In the genomic region with DNA sequence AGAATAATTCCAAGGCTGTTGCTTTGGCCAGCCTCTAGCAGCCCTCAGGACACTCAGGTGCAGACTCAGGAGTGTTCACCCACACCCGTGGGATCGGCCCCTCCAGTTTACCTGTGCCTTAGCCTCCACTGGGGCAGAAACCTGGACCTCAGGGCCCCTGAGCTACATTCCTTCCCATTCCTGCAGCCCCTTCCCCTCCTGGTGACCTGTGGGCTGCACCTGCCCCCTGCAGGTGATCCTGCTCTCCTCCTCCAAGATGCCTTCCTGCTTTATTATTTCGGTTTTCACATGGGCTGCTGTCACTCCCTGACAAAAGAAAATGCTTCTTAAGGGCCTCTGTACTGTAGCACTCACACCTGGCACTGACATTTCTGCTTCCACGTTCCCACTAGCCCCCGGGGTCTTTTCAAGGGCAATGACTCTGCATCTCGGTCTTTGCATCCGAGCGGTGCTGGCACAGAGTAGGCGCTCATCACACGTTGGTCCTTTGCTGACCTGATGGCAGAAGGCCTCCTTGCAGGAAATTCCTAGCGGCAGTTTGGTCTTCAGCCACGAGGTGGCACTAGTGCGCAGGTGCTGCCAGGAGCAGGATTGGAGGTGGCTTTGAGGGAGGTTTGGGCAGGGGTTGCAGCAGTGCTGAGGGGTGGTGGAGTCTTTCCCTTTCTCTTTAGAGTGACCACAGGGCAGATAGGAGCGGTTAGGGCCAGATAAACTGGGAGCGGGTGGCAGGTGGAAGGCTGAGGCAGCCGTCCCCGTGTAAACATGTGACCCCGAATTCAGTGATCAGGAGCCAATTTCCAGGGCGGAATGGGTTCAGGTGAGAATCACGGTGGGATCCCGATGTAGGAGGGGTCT, we compare ENCODE assay signal across 8 cellular contexts. TPM values are rescaled to one million over a fixed set of nuclear protein-coding genes. Genes with fewer than 3 reads are reported as not detected.
DNase-seq lines count a peak whose midpoint lies in the region; ATAC-seq and TF ChIP-seq lines count a peak whose summit lies in the region.

No MANE protein-coding gene starts in this region.

- peak; percentile 72 for DNase-seq in Daoy (ENCODE audit: low read depth)
- DNase-seq in KG1 (lab: John Stamatoyannopoulos, UW): peak; percentile 44
- no peak for DNase-seq in RWPE2 (ENCODE audit: low spot score)
- DNase-seq in activated T-helper 9 cell treated with anti-CD3 and anti-CD28 coated beads, Interleukin-2, amount 50 U/mL, for 16 hours (ENCODE audit: low read depth): peak; percentile 59
- peak; percentile 33 for DNase-seq in globus pallidus (ENCODE audit: low spot score)
- peak; percentile 80 for DNase-seq in transverse colon
- DNase-seq in amniotic stem cell (lab: John Stamatoyannopoulos, UW): no peak

- H3K9ac ChIP-seq in parathyroid adenoma: no peak overlapping the region

- no peaks in the 10 kb centered on the region for H3K36me3 ChIP-seq in RWPE2 (ENCODE audit: low read depth)
- no peaks in the 10 kb centered on the region for H3K36me3 ChIP-seq in parathyroid adenoma (ENCODE audit: control insufficient read depth, insufficient read depth, low read length)
- H3K36me3 ChIP-seq in transverse colon: no peaks in the 10 kb centered on the region

- 17 to 40% methylated on average over 1 to 21 of the region's 21 CpGs for WGBS in transverse colon (ENCODE audit: low coverage in 1 of 2), 2 donors

- ATAC-seq in RWPE2 (ENCODE audit: low read depth): peak; percentile 78

- H3K9me3 ChIP-seq in RWPE2 (ENCODE audit: severe bottlenecking) (no peaks in the 10 kb centered on the region), parathyroid adenoma (ENCODE audit: control insufficient read depth, low read length) (no peaks in the 10 kb centered on the region), transverse colon (no peaks in the 10 kb centered on the region)

- in situ Hi-C loops in transverse colon (cut with MboI; ENCODE audit: low pct_ligation_motif_present in 1 of 4, low pct_unique_long_range_greater_than_20kb in 1 of 4, low sequenced_read_pairs in 3 of 4): loop anchor here in 1 of 4 donors (5.0 to 10.0 kb wide), 2 partner anchors 71 to 321 kb away; no protein-coding TSS in a partner anchor

- H3K27ac ChIP-seq in RWPE2 (ENCODE audit: poor library complexity, severe bottlenecking): no peak overlapping the region
- H3K27ac ChIP-seq in parathyroid adenoma: no peak overlapping the region
- H3K27ac ChIP-seq in transverse colon: no peak overlapping the region

- intact Hi-C loops in transverse colon (cut with DNase I; ENCODE audit: low total_unique reads): loop anchor here (10.0 kb wide), 1 partner anchor 331 kb away; no protein-coding TSS in a partner anchor

- H3K4me2 ChIP-seq in parathyroid adenoma (ENCODE audit: low read length): peak overlapping the region; percentile 24

- H3K4me1 ChIP-seq in RWPE2 (ENCODE audit: insufficient read depth, poor library complexity, severe bottlenecking) (no peaks in the 10 kb centered on the region), parathyroid adenoma (no peaks in the 10 kb centered on the region), transverse colon (no peaks in the 10 kb centered on the region)

- no peak overlapping the region for H3K4me3 ChIP-seq in RWPE2 (ENCODE audit: severe bottlenecking)
- no peak overlapping the region for H3K4me3 ChIP-seq in parathyroid adenoma (ENCODE audit: low read depth, low read length)
- H3K4me3 ChIP-seq in transverse colon: no peak overlapping the region

- H3K79me2 ChIP-seq in parathyroid adenoma: no peaks in the 10 kb centered on the region

- TF ChIP-seq CTCF in RWPE2 (IDR thresholded peaks at IDR 0.05; ENCODE audit: poor library complexity, severe bottlenecking): peak; percentile 95
- TF ChIP-seq CTCF in parathyroid adenoma (IDR thresholded peaks at IDR 0.05): peak; percentile 75
- peak; percentile 65 to 94 (median 92) for TF ChIP-seq CTCF in transverse colon (IDR thresholded peaks at IDR 0.05)

- H3K27me3 ChIP-seq in RWPE2 (ENCODE audit: insufficient read depth, poor library complexity, severe bottlenecking): no peaks in the 10 kb centered on the region
- H3K27me3 ChIP-seq in parathyroid adenoma (ENCODE audit: control insufficient read depth, insufficient read depth, low read length): no peaks in the 10 kb centered on the region
- peaks cover 5% of the 10 kb centered on the region for H3K27me3 ChIP-seq in transverse colon

- peak overlapping the region; percentile 57 for H2AFZ ChIP-seq in parathyroid adenoma

- no peak for TF ChIP-seq EP300 in transverse colon (IDR thresholded peaks at IDR 0.05; ENCODE audit: low read depth)

- no peak for TF ChIP-seq POLR2A in transverse colon (IDR thresholded peaks at IDR 0.05)

RNA-seq across cellular contexts. Expression of gene ETV3, which starts 25.3 kb away (rescaled TPM):
- total RNA-seq in Daoy (2014; rRNA removed; shearing (Covaris generic)): 6.7 and 7.1 TPM in 2 replicates
- total RNA-seq in transverse colon: 10 to 100 TPM in 3 of 4 donors, 1 to 10 TPM in 1; 3.4 to 28.1 (median 18.1) TPM

Comparison
In these comparisons a context has a peak if more than half of its experiments do, and no peak if none do; other contexts are left out.
1. DNase-seq: peak in Daoy (single experiment), KG1 (single experiment), activated T-helper 9 cell treated with anti-CD3 and anti-CD28 coated beads, Interleukin-2, amount 50 U/mL, for 16 hours (single experiment), globus pallidus (single experiment) and transverse colon (single experiment); none in RWPE2 (single experiment) and amniotic stem cell (single experiment).
2. Peak in every context shown above with its lines, with median percentiles within 50 percentile points of each other: CTCF ChIP-seq.